In genomic region chr6:33383427-33384185, GRCh38 we compare ENCODE assay signal across 1 cellular context.
TF ChIP-seq lines count a peak whose summit lies in the region.

No MANE protein-coding gene starts in this region.

TF ChIP-seq in H1, 55 proteins besides CTCF, POLR2A, EP300 and RAD21:
- TF ChIP-seq ZNF274 (IDR thresholded peaks at IDR 0.05; ENCODE audit: borderline replicate concordance, extremely low read depth, low read length) (no peak), CBX8 (IDR thresholded peaks at IDR 0.05; ENCODE audit: borderline replicate concordance, low read depth, low read length) (no peak)
